Comparison of ENCODE assay signal across 19 cellular contexts in the genomic region with DNA sequence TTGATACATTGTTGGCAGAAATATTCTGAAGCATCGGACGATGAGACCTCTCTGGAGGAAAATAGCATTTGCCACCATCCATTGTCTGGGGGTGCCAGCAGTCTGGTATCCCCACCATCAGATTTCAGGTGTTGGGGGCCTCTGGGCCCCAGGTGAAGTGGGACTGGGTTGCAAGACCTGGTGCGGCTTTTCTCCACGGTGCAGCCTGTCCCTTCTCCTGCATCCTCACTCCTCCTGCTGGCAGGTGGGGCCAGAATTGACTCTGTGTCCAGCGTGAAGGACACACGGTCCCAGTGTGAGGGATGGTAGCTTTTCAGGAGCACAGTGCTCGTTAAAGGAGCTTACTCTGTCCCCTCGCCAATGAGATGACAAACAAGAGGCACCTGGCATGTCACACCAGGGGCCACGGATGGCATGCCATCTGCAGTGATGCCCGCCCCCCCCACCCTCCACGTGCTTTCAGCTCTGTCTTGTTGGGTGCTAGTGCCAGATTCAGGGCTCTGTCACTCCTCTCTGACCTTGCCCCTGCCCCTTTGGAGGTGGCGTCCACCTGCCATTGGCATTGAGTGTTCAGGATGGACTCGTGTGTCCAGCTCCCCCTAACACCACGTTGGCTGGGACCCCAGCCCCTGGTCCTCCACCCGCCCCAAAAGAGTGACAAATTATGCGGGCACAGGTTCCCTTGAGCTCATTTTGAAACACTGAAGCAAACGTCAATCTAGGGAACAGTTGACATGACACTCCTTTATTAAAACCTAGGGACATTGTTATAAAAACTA.
A peak's percentile ranks its signal among the peaks of the same experiment; 100 is the strongest.
DNase-seq lines count a peak whose midpoint lies in the region; ATAC-seq and TF ChIP-seq lines count a peak whose summit lies in the region.
"Had no signal": no experiment of that assay in that cellular context is flagged by ENCODE, and none has a peak within 500 bp of the region (broad histone marks: within the 10 kb centered on the region; RNA-seq: fewer than 3 reads in every experiment).

No MANE protein-coding gene starts in this region.

- H2BK12ac ChIP-seq in H9 (ENCODE audit: insufficient read length, low read depth, low read length): no peak overlapping the region

- no peaks in the 10 kb centered on the region for H3K4me1 ChIP-seq in H9 (ENCODE audit: insufficient read depth, low read length)
- H3K4me1 ChIP-seq: SJSA1 had no signal

- H3K9me3 ChIP-seq in H9 (ENCODE audit: control insufficient read depth, low read depth, low read length): no peaks in the 10 kb centered on the region
- H3K9me3 ChIP-seq: SJSA1 had no signal

- H3K4ac ChIP-seq in H9 (ENCODE audit: low read depth, low read length): no peak overlapping the region

- no peak overlapping the region for H2BK120ac ChIP-seq in H9 (ENCODE audit: low read depth, low read length, poor library complexity, severe bottlenecking)

- H3K56ac ChIP-seq in H9 (ENCODE audit: insufficient read length, low read depth, low read length): no peak overlapping the region

- no peak overlapping the region for H4K91ac ChIP-seq in H9 (ENCODE audit: insufficient read length, low read depth, low read length)

- H3K27me3 ChIP-seq in H9 (ENCODE audit: insufficient read depth, low read length): no peaks in the 10 kb centered on the region
- H3K27me3 ChIP-seq: SJSA1 had no signal

- no peak overlapping the region for H3K27ac ChIP-seq in H9 (ENCODE audit: insufficient read length, low read depth, low read length)
- H3K27ac ChIP-seq: SJSA1 had no signal

- peaks cover 0 to 4% of the 10 kb centered on the region in 2 experiments; a peak in 2 of 4 replicates for H3K4me1 Mint-ChIP-seq in H9
- no peaks in the 10 kb centered on the region for H3K4me1 Mint-ChIP-seq in activated T-helper 2 cell treated with anti-CD3 and anti-CD28 coated beads, Interferon-gamma antibody, Interleukin-2, Interleukin-4, amounts not matched to agents 10 μg/mL and 5 μg/mL and 100 μg/mL, durations not matched to agents 14 hours and 24 hours and 36 hours (ENCODE audit: low read depth)

- H3K14ac ChIP-seq in H9 (ENCODE audit: insufficient read depth, low read length): no peak overlapping the region

- no peak overlapping the region for H3T11ph ChIP-seq in H9 (ENCODE audit: low read length)

- no peak overlapping the region for H3K4me3 Mint-ChIP-seq in H9
- no peak overlapping the region for H3K4me3 Mint-ChIP-seq in activated T-helper 2 cell treated with anti-CD3 and anti-CD28 coated beads, Interferon-gamma antibody, Interleukin-2, Interleukin-4, amounts not matched to agents 10 μg/mL and 5 μg/mL and 100 μg/mL, durations not matched to agents 14 hours and 24 hours and 36 hours (ENCODE audit: low read depth)
- H3K4me3 Mint-ChIP-seq: CD8-positive, alpha-beta T cell had no signal

- peaks cover 3% of the 10 kb centered on the region for H3K27me3 Mint-ChIP-seq in H9 (ENCODE audit: low read depth)
- peaks cover 9% of the 10 kb centered on the region for H3K27me3 Mint-ChIP-seq in activated T-helper 2 cell treated with anti-CD3 and anti-CD28 coated beads, Interferon-gamma antibody, Interleukin-2, Interleukin-4, amounts not matched to agents 10 μg/mL and 5 μg/mL and 100 μg/mL, durations not matched to agents 14 hours and 24 hours and 36 hours (ENCODE audit: low read depth)

- no peak overlapping the region for H3K9ac ChIP-seq in H9 (ENCODE audit: extremely low read depth, insufficient read length, low read length)

- no peak overlapping the region for H2AFZ ChIP-seq in H9 (ENCODE audit: low read length)

- no CpG with 5 or more reads among the region's 17 CpGs for WGBS in H9 (ENCODE audit: extremely low coverage, insufficient read length, low lambda C conversion rate)

- H3K9me3 Mint-ChIP-seq in H9: peaks cover 7% of the 10 kb centered on the region in 2 experiments; a peak in 3 of 5 replicates
- no peaks in the 10 kb centered on the region for H3K9me3 Mint-ChIP-seq in activated T-helper 2 cell treated with anti-CD3 and anti-CD28 coated beads, Interferon-gamma antibody, Interleukin-2, Interleukin-4, amounts not matched to agents 10 μg/mL and 5 μg/mL and 100 μg/mL, durations not matched to agents 14 hours and 24 hours and 36 hours
- H3K9me3 Mint-ChIP-seq: CD8-positive, alpha-beta T cell had no signal

- H2BK5ac ChIP-seq in H9 (ENCODE audit: insufficient read length, low read length): no peak overlapping the region

- no peaks in the 10 kb centered on the region for H4K20me1 ChIP-seq in H9 (ENCODE audit: control insufficient read depth, insufficient read depth, insufficient read length)

- H4K5ac ChIP-seq in H9 (ENCODE audit: insufficient read length, low read depth, low read length): no peak overlapping the region

- no peak overlapping the region for H3K4me2 ChIP-seq in H9 (ENCODE audit: insufficient read depth, insufficient read length, low read length)

- H3K79me1 ChIP-seq in H9 (ENCODE audit: insufficient read depth, low read depth, low read length, poor library complexity, severe bottlenecking): no peaks in the 10 kb centered on the region

- ATAC-seq in GM18909 (IDR thresholded peaks at IDR 0.05; ENCODE audit: poor library complexity, unreplicated experiment): no peak
- ATAC-seq: CD8-positive, alpha-beta T cell; Panc1 had no signal

- H3K79me2 ChIP-seq in H9 (ENCODE audit: insufficient read depth, low read length): no peaks in the 10 kb centered on the region

- no peak overlapping the region for H2AK5ac ChIP-seq in H9 (ENCODE audit: insufficient read length, low read length)

- H3K18ac ChIP-seq in H9 (ENCODE audit: insufficient read length, low read depth, low read length): no peak overlapping the region

- intact Hi-C loops in activated T-helper 2 cell treated with anti-CD3 and anti-CD28 coated beads, Interferon-gamma antibody, Interleukin-2, Interleukin-4, amounts not matched to agents 10 μg/mL and 5 μg/mL and 100 μg/mL, durations not matched to agents 14 hours and 24 hours and 36 hours (cut with micrococcal nuclease): no loop called here

- peak; percentile 9 for DNase-seq in NCI-H1694 treated with DMSO at 0.1 percent for 48 hours (lab: John Stamatoyannopoulos, UW)
- no peak for DNase-seq in NCI-H1694 (lab: John Stamatoyannopoulos, UW)
- peak; percentile 24 for DNase-seq in H9
- peak; percentile 3 for DNase-seq in activated T-helper 2 cell treated with anti-CD3 and anti-CD28 coated beads, Interferon-gamma antibody, Interleukin-2, Interleukin-4, amounts not matched to agents 10 μg/mL and 5 μg/mL and 100 μg/mL, durations not matched to agents 14 hours and 24 hours and 36 hours (ENCODE audit: low spot score)
- DNase-seq in mucosa of gallbladder (ENCODE audit: low spot score): peak; percentile 3
- DNase-seq in stimulated activated naive CD4-positive, alpha-beta T cell treated with Interleukin-2 at 50 U/mL for 16 hours (lab: John Stamatoyannopoulos, UW): no peak
- no peak for DNase-seq in SW 1271 (lab: John Stamatoyannopoulos, UW)
- DNase-seq: 8988T, HCEC 1CT, KBM-7, MM.1S, NCI-H1048, NCI-H1417 treated with DMSO at 0.1 percent for 48 hours, NCI-H1930, NCI-H748 treated with DMSO at 0.1 percent for 48 hours had no signal

- no peaks in the 10 kb centered on the region for H3K23me2 ChIP-seq in H9 (ENCODE audit: insufficient read length, low read depth, low read length, poor library complexity, severe bottlenecking)

- peaks cover 0 to 1% (median 0%) of the 10 kb centered on the region in 3 experiments; a peak in 1 of 7 replicates for H3K36me3 Mint-ChIP-seq in H9 (ENCODE audit: insufficient read depth in 1 of 3, low read depth in 3 of 3)
- H3K36me3 Mint-ChIP-seq in activated T-helper 2 cell treated with anti-CD3 and anti-CD28 coated beads, Interferon-gamma antibody, Interleukin-2, Interleukin-4, amounts not matched to agents 10 μg/mL and 5 μg/mL and 100 μg/mL, durations not matched to agents 14 hours and 24 hours and 36 hours (ENCODE audit: low read depth): no peaks in the 10 kb centered on the region
- H3K36me3 Mint-ChIP-seq: CD8-positive, alpha-beta T cell had no signal

- no peak overlapping the region for H4K8ac ChIP-seq in H9 (replicated peaks; ENCODE audit: insufficient read length, low read depth, low read length)

- H3K23ac ChIP-seq in H9 (ENCODE audit: insufficient read length, low read depth, low read length): no peak overlapping the region

- H2BK15ac ChIP-seq in H9 (ENCODE audit: low read depth, low read length): no peak overlapping the region

- no peak overlapping the region for H3K27ac Mint-ChIP-seq in H9
- H3K27ac Mint-ChIP-seq in activated T-helper 2 cell treated with anti-CD3 and anti-CD28 coated beads, Interferon-gamma antibody, Interleukin-2, Interleukin-4, amounts not matched to agents 10 μg/mL and 5 μg/mL and 100 μg/mL, durations not matched to agents 14 hours and 24 hours and 36 hours: no peak overlapping the region
- H3K27ac Mint-ChIP-seq: CD8-positive, alpha-beta T cell had no signal

- no peak overlapping the region for H2BK20ac ChIP-seq in H9 (ENCODE audit: low read depth, low read length, poor library complexity, severe bottlenecking)

- TF ChIP-seq CTCF in H9 (conservative IDR thresholded peaks at IDR 0.05): no peak

Comparison
In these comparisons a context has a peak if more than half of its experiments do, and no peak if none do; other contexts are left out.
1. DNase-seq: peak in NCI-H1694 treated with DMSO at 0.1 percent for 48 hours (single experiment), H9 (single experiment), activated T-helper 2 cell treated with anti-CD3 and anti-CD28 coated beads, Interferon-gamma antibody, Interleukin-2, Interleukin-4, amounts not matched to agents 10 μg/mL and 5 μg/mL and 100 μg/mL, durations not matched to agents 14 hours and 24 hours and 36 hours (single experiment) and mucosa of gallbladder (single experiment); none in NCI-H1694 (single experiment), stimulated activated naive CD4-positive, alpha-beta T cell treated with Interleukin-2 at 50 U/mL for 16 hours (single experiment) and SW 1271 (0 of 2).